In the genomic region with DNA sequence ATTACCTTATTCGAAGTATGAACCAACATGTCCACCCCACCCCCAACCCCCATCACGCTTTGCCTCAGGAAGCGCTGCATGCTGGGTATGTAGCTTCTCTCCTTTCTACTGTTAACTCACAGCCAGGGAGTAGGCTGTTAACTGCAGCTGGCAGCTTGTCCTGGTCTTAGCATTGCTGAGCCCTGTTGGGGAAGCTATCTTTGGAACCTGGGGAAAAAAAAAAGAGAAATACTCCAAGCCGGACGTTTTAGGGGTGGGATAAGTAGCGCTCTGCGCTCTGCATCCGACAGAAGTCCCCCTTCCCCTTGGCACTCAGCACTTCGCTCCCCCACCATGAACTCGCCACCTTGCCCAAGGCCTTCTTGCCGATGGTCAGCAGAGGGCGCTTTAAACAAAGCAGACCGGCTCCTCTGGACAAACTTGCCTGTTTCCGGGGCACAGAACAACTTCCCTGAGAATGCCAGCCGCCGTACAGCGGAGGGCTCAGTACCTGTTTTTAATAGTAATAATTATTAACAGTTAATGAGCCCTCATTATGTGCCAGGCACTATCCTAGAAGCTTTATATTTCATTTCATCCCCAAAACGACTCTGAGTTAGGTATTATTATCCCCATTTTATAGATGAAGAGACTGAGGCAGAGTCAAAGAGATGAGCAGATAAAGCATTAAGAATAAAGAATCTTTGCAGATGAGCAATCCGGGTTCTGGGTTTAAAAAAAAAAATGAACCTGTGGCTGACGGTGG, we compare ENCODE assay signal across 8 cellular contexts. TPM values are rescaled to one million over a fixed set of nuclear protein-coding genes. Genes with fewer than 3 reads are reported as not detected.
DNase-seq lines count a peak whose midpoint lies in the region; ATAC-seq and TF ChIP-seq lines count a peak whose summit lies in the region.

No MANE protein-coding gene starts in this region.

- H3K4me1 ChIP-seq in adipocyte (ENCODE audit: control insufficient read depth, insufficient read depth, low read length) (peaks cover 19% of the 10 kb centered on the region), right atrium auricular region (peaks cover 0 to 8% of the 10 kb centered on the region in 2 donors), prostate gland (replicated peaks) (no peaks in the 10 kb centered on the region), upper lobe of right lung (peaks cover 7% of the 10 kb centered on the region)

- H3K27me3 ChIP-seq in adipocyte (replicated peaks; ENCODE audit: control insufficient read depth, insufficient read depth, low read length) (peaks cover 7% of the 10 kb centered on the region), right atrium auricular region (no peaks in the 10 kb centered on the region), prostate gland (replicated peaks; ENCODE audit: insufficient read depth) (no peaks in the 10 kb centered on the region), upper lobe of right lung (no peaks in the 10 kb centered on the region)

- intact Hi-C loops in prostate gland (cut with DNase I) (loop anchor here (1.0 kb wide), 1 partner anchor 80 kb away; no protein-coding TSS in a partner anchor), upper lobe of right lung (cut with DNase I) (loop anchor here (5.0 kb wide), 1 partner anchor 79 kb away; no protein-coding TSS in a partner anchor)

- DNase-seq in AG20443 (ENCODE audit: low spot score): peak; percentile 89
- DNase-seq in NCI-H1417 (lab: John Stamatoyannopoulos, UW): peak; percentile 79 to 93 (median 81)
- DNase-seq in SW 1271 (lab: John Stamatoyannopoulos, UW): peak; percentile 61 to 74
- DNase-seq in adipocyte (ENCODE audit: low read depth): peak; percentile 95
- DNase-seq in right atrium auricular region (ENCODE audit: low spot score): peak; percentile 77
- peak; percentile 76 for DNase-seq in prostate gland (ENCODE audit: low spot score)
- DNase-seq in upper lobe of right lung: peak; percentile 84

- no peaks in the 10 kb centered on the region for H3K36me3 ChIP-seq in adipocyte (ENCODE audit: control insufficient read depth, insufficient read depth, low read length, severe bottlenecking)
- H3K36me3 ChIP-seq in right atrium auricular region: peaks cover 11% of the 10 kb centered on the region
- H3K36me3 ChIP-seq in prostate gland: peaks cover 0 to 9% of the 10 kb centered on the region in 2 donors
- H3K36me3 ChIP-seq in upper lobe of right lung: peaks cover 4% of the 10 kb centered on the region

- peak; percentile 77 for ATAC-seq in GM21381 (IDR thresholded peaks at IDR 0.05; ENCODE audit: unreplicated experiment)
- peak; percentile 87 for ATAC-seq in upper lobe of right lung

- H3K9ac ChIP-seq in adipocyte (ENCODE audit: low read length): peak overlapping the region; percentile 19

- peak overlapping the region; percentile 18 for H3K4me3 ChIP-seq in adipocyte (ENCODE audit: low read length)
- no peak overlapping the region for H3K4me3 ChIP-seq in right atrium auricular region
- H3K4me3 ChIP-seq in prostate gland: no peak overlapping the region
- no peak overlapping the region for H3K4me3 ChIP-seq in upper lobe of right lung

- 5% methylated on average over 20 of the region's 20 CpGs for WGBS in prostate gland

- H3K27ac ChIP-seq in right atrium auricular region (no peak overlapping the region), prostate gland (peak overlapping the region; percentile 31 to 64), upper lobe of right lung (no peak overlapping the region)

- TF ChIP-seq POLR2A in prostate gland (IDR thresholded peaks at IDR 0.05): no peak

- H3K9me3 ChIP-seq in adipocyte (ENCODE audit: control insufficient read depth, low read length) (no peaks in the 10 kb centered on the region), right atrium auricular region (no peaks in the 10 kb centered on the region), prostate gland (no peaks in the 10 kb centered on the region), upper lobe of right lung (no peaks in the 10 kb centered on the region)

- TF ChIP-seq CTCF in right atrium auricular region (IDR thresholded peaks at IDR 0.05): peak; percentile 77 to 94
- TF ChIP-seq CTCF in prostate gland (IDR thresholded peaks at IDR 0.05): peak; percentile 76 to 92 (median 85)
- peak; percentile 85 for TF ChIP-seq CTCF in upper lobe of right lung (IDR thresholded peaks at IDR 0.05)

RNA-seq across cellular contexts. Expression of a gene that starts 35.2 kb away (rescaled TPM):
- total RNA-seq in right atrium auricular region (10 to 100 TPM in 1 of 2 donors, 1 to 10 TPM in 1; 1.5 to 12.3 TPM), prostate gland (10 to 100 TPM; 31.8 to 77.9 TPM), upper lobe of right lung (11.0 TPM)

RNA-seq across cellular contexts. Expression of a gene that starts 56.9 kb away (rescaled TPM):
- total RNA-seq in right atrium auricular region: 10 to 100 TPM in 1 of 2 donors, 1 to 10 TPM in 1; 9.3 to 20.2 TPM
- total RNA-seq in prostate gland: 10 to 100 TPM; 24.8 to 53.5 TPM
- total RNA-seq in upper lobe of right lung: 29.9 TPM

Comparison
In these comparisons a context has a peak if more than half of its experiments do, and no peak if none do; other contexts are left out.
1. H3K27ac ChIP-seq: peak in prostate gland (2 of 2); none in right atrium auricular region (0 of 2) and upper lobe of right lung (single experiment).
2. Peak in every context shown above with its lines, with median percentiles within 50 percentile points of each other: DNase-seq and CTCF ChIP-seq.